Comparison of ENCODE assay signal across 23 cellular contexts in genomic region chr10:69496352-69497234, GRCh38. TPM values are rescaled to one million over a fixed set of nuclear protein-coding genes. Genes with fewer than 3 reads are reported as not detected.
DNase-seq lines count a peak whose midpoint lies in the region; TF ChIP-seq lines count a peak whose summit lies in the region.
"Had no signal": no experiment of that assay in that cellular context is flagged by ENCODE, and none has a peak within 500 bp of the region (broad histone marks: within the 10 kb centered on the region; RNA-seq: fewer than 3 reads in every experiment).

No MANE protein-coding gene starts in this region.

- TF ChIP-seq CTCF in dorsolateral prefrontal cortex (IDR thresholded peaks at IDR 0.05 in 54 of 56, conservative IDR thresholded peaks at IDR 0.05 in 2 of 56; ENCODE audit: low read depth in 1 of 56, partially characterized antibody in 56 of 56) (no peak), tibial artery (IDR thresholded peaks at IDR 0.05) (no peak)

- intact Hi-C loops in dorsolateral prefrontal cortex (cut with DNase I) (no loop called here), posterior vena cava (cut with DNase I) (no loop called here), tibial artery (cut with DNase I; ENCODE audit: low total_unique reads) (loop anchor here (5.0 kb wide), 1 partner anchor 44 kb away; the partner anchor contains the start of gene TSPAN15)

- no peaks in the 10 kb centered on the region for H3K9me3 ChIP-seq in tibial artery

- H3K4me3 ChIP-seq in dorsolateral prefrontal cortex: peak overlapping the region in 3 of 59 donors; percentile 1 to 5 (median 3)
- H3K4me3 ChIP-seq in tibial artery: no peak overlapping the region
- H3K4me3 ChIP-seq: coronary artery had no signal

- no peaks in the 10 kb centered on the region for H3K36me3 ChIP-seq in tibial artery

- H3K4me1 ChIP-seq in tibial artery: peaks cover 0 to 47% (median 35%) of the 10 kb centered on the region in 4 donors
- H3K4me1 ChIP-seq: parathyroid adenoma had no signal

- H3K27me3 ChIP-seq in dorsolateral prefrontal cortex (no peaks in the 10 kb centered on the region), tibial artery (no peaks in the 10 kb centered on the region)

- H3K27ac ChIP-seq in dorsolateral prefrontal cortex (peak overlapping the region; percentile 44 to 100 (median 98)), tibial artery (peak overlapping the region; percentile 52 to 54)
- H3K27ac ChIP-seq: 22Rv1, KMS-11, parathyroid adenoma had no signal

- peak; percentile 10 for DNase-seq in DMS 273 (lab: John Stamatoyannopoulos, UW; ENCODE audit: unreplicated experiment)
- no peak for DNase-seq in DMS 273 treated with DMSO at 0.1 percent for 48 hours (lab: John Stamatoyannopoulos, UW)
- peak in 4 of 10 donors; percentile 22 to 43 (median 36) for DNase-seq in dorsolateral prefrontal cortex
- DNase-seq in posterior vena cava (ENCODE audit: low spot score): peak; percentile 34
- DNase-seq in tibial artery: peak in 1 of 2 donors; percentile 85
- no peak for DNase-seq in NCI-H345 treated with DMSO at 0.1 percent for 48 hours (lab: John Stamatoyannopoulos, UW; ENCODE audit: unreplicated experiment)
- DNase-seq in SW 1271 (lab: John Stamatoyannopoulos, UW): no peak
- DNase-seq in NAMALWA (ENCODE audit: low spot score): no peak
- DNase-seq: activated CD8-positive, alpha-beta memory T cell treated with anti-CD3 and anti-CD28 coated beads for 24 hours; activated T-cell treated with anti-CD3 and anti-CD28 coated beads, Interleukin-2, amount 50 U/mL, for 48 hours; AML-193; DMS79 treated with DMSO at 0.1 percent for 48 hours; naive thymus-derived CD8-positive, alpha-beta T cell; NCI-H1105; NCI-H2081 treated with DMSO at 0.1 percent for 48 hours; NCI-H510A; stimulated activated CD4-positive, alpha-beta T cell treated with anti-CD3 and anti-CD28 coated beads, Interleukin-2, amount 100 ng/mL, for 24 hours; stimulated activated naive CD4-positive, alpha-beta T cell had no signal

RNA-seq across cellular contexts. Expression of gene TSPAN15, which starts 45.3 kb away (rescaled TPM):
- total RNA-seq in dorsolateral prefrontal cortex: 100 to 1,000 TPM in 10 of 120 experiments, 10 to 100 TPM in 109, 1 to 10 TPM in 1; 8.7 to 188 (median 44.2) TPM
- total RNA-seq in posterior vena cava: 10 to 100 TPM; 44.6 to 45.6 TPM
- total RNA-seq: H4 had no signal

Comparison
In these comparisons a context has a peak if more than half of its experiments do, and no peak if none do; other contexts are left out.
1. DNase-seq: peak in DMS 273 (single experiment) and posterior vena cava (single experiment); none in DMS 273 treated with DMSO at 0.1 percent for 48 hours (single experiment), NCI-H345 treated with DMSO at 0.1 percent for 48 hours (single experiment), SW 1271 (0 of 2) and NAMALWA (single experiment).